ENCODE assay signal across 7 cellular contexts in the genomic region with DNA sequence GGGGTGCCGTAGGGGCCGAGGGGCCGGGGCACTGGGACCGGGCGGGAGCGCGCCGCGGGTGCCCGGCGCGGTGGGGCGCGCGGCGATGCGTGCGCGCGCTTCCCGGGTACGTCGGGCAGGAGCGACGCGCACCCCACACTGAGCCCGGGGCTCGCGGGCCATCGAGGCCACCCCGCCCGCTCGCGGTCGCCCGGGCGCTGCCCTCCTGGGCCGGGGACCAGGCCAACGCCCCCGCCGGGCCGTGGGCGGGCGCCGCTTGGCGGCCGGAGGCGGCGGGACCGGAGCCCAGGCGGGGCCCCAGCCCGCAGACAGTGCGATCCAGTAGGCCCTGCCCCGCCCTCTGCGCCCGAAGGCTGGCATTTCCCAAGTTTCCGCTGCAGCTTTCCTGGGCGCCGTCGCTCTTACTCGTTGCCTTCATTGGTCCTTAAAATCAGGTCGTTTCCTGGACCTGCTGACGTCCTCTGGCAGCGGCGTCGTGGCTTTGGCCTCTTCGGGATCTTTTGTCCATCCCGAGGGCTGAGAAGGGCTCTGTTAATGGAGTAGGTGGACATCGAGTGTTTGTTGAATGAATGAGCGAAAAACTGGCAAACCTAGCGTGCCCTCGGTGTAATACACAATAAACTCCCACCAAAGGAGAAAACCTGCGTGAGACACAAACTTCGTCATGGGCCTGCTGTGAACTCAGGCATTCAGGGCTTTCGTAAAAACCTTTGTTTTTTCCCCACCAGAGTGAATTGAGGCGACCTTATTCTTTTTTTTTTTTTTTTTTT. TPM values are rescaled to one million over a fixed set of nuclear protein-coding genes. Genes with fewer than 3 reads are reported as not detected.
DNase-seq lines count a peak whose midpoint lies in the region; ATAC-seq, FAIRE-seq and TF ChIP-seq lines count a peak whose summit lies in the region.

No MANE protein-coding gene starts in this region.

- H3K9me1 ChIP-seq in keratinocyte (ENCODE audit: control insufficient read depth, extremely low read depth, insufficient read depth, low read length), result no peaks in the 10 kb centered on the region

- peak overlapping the region; percentile 65 for H2AFZ ChIP-seq in keratinocyte (ENCODE audit: control insufficient read depth, low read length)

- FAIRE-seq in RCC 7860 (lab: Jason Lieb, UNC) (no peak), keratinocyte (lab: Jason Lieb, UNC) (no peak)

- TF ChIP-seq CTCF in chondrocyte (IDR thresholded peaks at IDR 0.05), result peak; percentile 50
- TF ChIP-seq CTCF in keratinocyte (optimal IDR thresholded peaks at IDR 0.05 in 1 of 3, IDR thresholded peaks at IDR 0.05 in 1 of 3, conservative IDR thresholded peaks at IDR 0.05 in 1 of 3; ENCODE audit: extremely low read depth in 1 of 3, insufficient read depth in 2 of 3, low read length in 3 of 3), result peak in 1 of 3 experiments; percentile 27
- peak in 2 of 11 experiments; percentile 21 to 34 for TF ChIP-seq CTCF in spleen (IDR thresholded peaks at IDR 0.05 in 8 of 11, conservative IDR thresholded peaks at IDR 0.05 in 3 of 11)

- H3K4me1 Mint-ChIP-seq in chondrocyte (ENCODE audit: low read depth), result peaks cover 66% of the 10 kb centered on the region

- H3K27ac Mint-ChIP-seq in chondrocyte (ENCODE audit: unreplicated experiment), result peak overlapping the region; percentile 100

- WGBS in spleen, 5 donors, result 7 to 36% (median 9%) methylated on average over 16 to 76 of the region's 76 CpGs

- H3K27ac ChIP-seq in keratinocyte (ENCODE audit: control insufficient read depth, insufficient read depth, low read length) (peak overlapping the region; percentile 84), spleen (peak overlapping the region; percentile 63 to 90 (median 86))

- H3K27me3 ChIP-seq in HAP-1 (ENCODE audit: low read depth) (no peaks in the 10 kb centered on the region), keratinocyte (ENCODE audit: control insufficient read depth, extremely low read depth, insufficient read depth, low read length) (no peaks in the 10 kb centered on the region), spleen (replicated peaks in 1 of 7) (peaks cover 0 to 46% (median 7%) of the 10 kb centered on the region in 7 donors)

- H3K9ac ChIP-seq in keratinocyte (ENCODE audit: control insufficient read depth, extremely low read depth, insufficient read depth, low read length), result peak overlapping the region; percentile 82

- H3K4me1 ChIP-seq in HAP-1, result no peaks in the 10 kb centered on the region
- peaks cover 23% of the 10 kb centered on the region for H3K4me1 ChIP-seq in keratinocyte (ENCODE audit: control insufficient read depth, extremely low read depth, insufficient read depth, low read length)
- H3K4me1 ChIP-seq in spleen, result peaks cover 0 to 14% (median 3%) of the 10 kb centered on the region in 6 donors

- peaks cover 3% of the 10 kb centered on the region for H4K20me1 ChIP-seq in keratinocyte (ENCODE audit: control insufficient read depth, extremely low read depth, insufficient read depth, low read length)

- H3K4me3 ChIP-seq in HAP-1 (no peak overlapping the region; the same call in 1 of the 2 replicates), keratinocyte (ENCODE audit: control insufficient read depth in 2 of 3, extremely low read depth in 1 of 3, insufficient read depth in 2 of 3, low read depth in 1 of 3, low read length in 3 of 3) (peak overlapping the region; percentile 45 to 78 (median 73)), spleen (peak overlapping the region; percentile 12 to 67 (median 38))

- DNase-seq in HAP-1 (ENCODE audit: low spot score in 2 of 2), result peak; percentile 14 to 55
- DNase-seq in RCC 7860 (ENCODE audit: low spot score), result peak; percentile 72
- no peak for DNase-seq in chondrocyte (ENCODE audit: low spot score)
- no peak for DNase-seq in keratinocyte (ENCODE audit: low read depth, low spot score)
- DNase-seq in spleen, result no peak
- no peak for DNase-seq in NK-92 (lab: John Stamatoyannopoulos, UW; ENCODE audit: unreplicated experiment)

- H3K36me3 Mint-ChIP-seq in chondrocyte (ENCODE audit: low read depth), result peaks cover 2% of the 10 kb centered on the region

- H3K36me3 ChIP-seq in HAP-1 (replicated peaks) (no peaks in the 10 kb centered on the region), keratinocyte (ENCODE audit: control insufficient read depth in 2 of 2, extremely low read depth in 1 of 2, insufficient read depth in 2 of 2, low read length in 2 of 2) (peaks cover 0 to 3% of the 10 kb centered on the region in 2 experiments), spleen (no peaks in the 10 kb centered on the region)

- in situ Hi-C loops in HAP-1 (cut with MboI; ENCODE audit: low sequenced_read_pairs), result no loop called here

- TF ChIP-seq POLR2A in spleen (IDR thresholded peaks at IDR 0.05), result no peak

- H3K79me2 ChIP-seq in keratinocyte (ENCODE audit: control insufficient read depth, insufficient read depth, low read length), result peaks cover 31% of the 10 kb centered on the region

- no peaks in the 10 kb centered on the region for H3K9me3 Mint-ChIP-seq in chondrocyte (ENCODE audit: low read depth)

- H3K9me3 ChIP-seq in HAP-1 (no peaks in the 10 kb centered on the region), keratinocyte (ENCODE audit: control insufficient read depth, low read depth, low read length) (no peaks in the 10 kb centered on the region), spleen (no peaks in the 10 kb centered on the region)

- ATAC-seq in HG03469 (IDR thresholded peaks at IDR 0.05; ENCODE audit: unreplicated experiment), result no peak

- H3K4me3 Mint-ChIP-seq in chondrocyte (ENCODE audit: unreplicated experiment), result peak overlapping the region; percentile 97

- H3K4me2 ChIP-seq in keratinocyte (ENCODE audit: control insufficient read depth, extremely low read depth, insufficient read depth, low read depth, low read length), result peak overlapping the region; percentile 83

- intact Hi-C loops in spleen (cut with DNase I; ENCODE audit: low total_unique reads), result no loop called here

- no peaks in the 10 kb centered on the region for H3K27me3 Mint-ChIP-seq in chondrocyte (ENCODE audit: low read depth)

- dilution Hi-C loops in keratinocyte (cut with MboI; ENCODE audit: extremely low pct_ligation_motif_present, low sequenced_read_pairs), result no loop called here

RNA-seq across cellular contexts. Expression of a gene that starts 0.6 kb away (rescaled TPM):
- total RNA-seq in chondrocyte (147 to 170 TPM (median 158 TPM) in 3 replicates), spleen (10 to 100 TPM; 14.6 to 56.6 (median 26.9) TPM)
- polyA plus RNA-seq in keratinocyte (21.1 to 47.8 TPM (median 28.9 TPM) in 3 replicates), spleen (1 to 10 TPM; 3.8 to 5.8 (median 4.5) TPM)
- polyA plus RNA-seq in keratinocyte (2011; ENCODE audit: low read depth), result 19.1 TPM
- 37.9 and 50.8 TPM in 2 replicates for polyA plus RNA-seq in keratinocyte (2011; cell fraction: cytosol; rRNA removed)
- 28.1 and 28.2 TPM in 2 replicates for polyA plus RNA-seq in keratinocyte (2011; cell fraction: nucleus; rRNA removed)
- 18.1 and 37.9 TPM in 2 replicates for polyA plus RNA-seq in keratinocyte (2012; ENCODE audit: low replicate concordance)
- polyA minus RNA-seq in keratinocyte, result 32.1 to 41.8 TPM (median 37.0 TPM) in 3 replicates
- 27.6 TPM for polyA minus RNA-seq in keratinocyte (2011; cell fraction: cytosol; rRNA and poly(A)+ RNA removed)
- polyA minus RNA-seq in keratinocyte (2011; cell fraction: nucleus; rRNA and poly(A)+ RNA removed), result 16.5 and 37.0 TPM in 2 replicates

Comparison
In these comparisons a context has a peak if more than half of its experiments do, and no peak if none do; other contexts are left out.
1. DNase-seq: peak in HAP-1 (2 of 2) and RCC 7860 (single experiment); none in chondrocyte (single experiment), keratinocyte (single experiment), spleen (single experiment) and NK-92 (single experiment).